Comparison of ENCODE assay signal across 2 cellular contexts in genomic region chr9:122225323-122226141, GRCh38.
TF ChIP-seq lines count a peak whose summit lies in the region.

No MANE protein-coding gene starts in this region.

TF ChIP-seq in SK-N-SH, 30 proteins besides CTCF, POLR2A, EP300 and RAD21 (continued from another document):
- TF ChIP-seq, protein P1, sequence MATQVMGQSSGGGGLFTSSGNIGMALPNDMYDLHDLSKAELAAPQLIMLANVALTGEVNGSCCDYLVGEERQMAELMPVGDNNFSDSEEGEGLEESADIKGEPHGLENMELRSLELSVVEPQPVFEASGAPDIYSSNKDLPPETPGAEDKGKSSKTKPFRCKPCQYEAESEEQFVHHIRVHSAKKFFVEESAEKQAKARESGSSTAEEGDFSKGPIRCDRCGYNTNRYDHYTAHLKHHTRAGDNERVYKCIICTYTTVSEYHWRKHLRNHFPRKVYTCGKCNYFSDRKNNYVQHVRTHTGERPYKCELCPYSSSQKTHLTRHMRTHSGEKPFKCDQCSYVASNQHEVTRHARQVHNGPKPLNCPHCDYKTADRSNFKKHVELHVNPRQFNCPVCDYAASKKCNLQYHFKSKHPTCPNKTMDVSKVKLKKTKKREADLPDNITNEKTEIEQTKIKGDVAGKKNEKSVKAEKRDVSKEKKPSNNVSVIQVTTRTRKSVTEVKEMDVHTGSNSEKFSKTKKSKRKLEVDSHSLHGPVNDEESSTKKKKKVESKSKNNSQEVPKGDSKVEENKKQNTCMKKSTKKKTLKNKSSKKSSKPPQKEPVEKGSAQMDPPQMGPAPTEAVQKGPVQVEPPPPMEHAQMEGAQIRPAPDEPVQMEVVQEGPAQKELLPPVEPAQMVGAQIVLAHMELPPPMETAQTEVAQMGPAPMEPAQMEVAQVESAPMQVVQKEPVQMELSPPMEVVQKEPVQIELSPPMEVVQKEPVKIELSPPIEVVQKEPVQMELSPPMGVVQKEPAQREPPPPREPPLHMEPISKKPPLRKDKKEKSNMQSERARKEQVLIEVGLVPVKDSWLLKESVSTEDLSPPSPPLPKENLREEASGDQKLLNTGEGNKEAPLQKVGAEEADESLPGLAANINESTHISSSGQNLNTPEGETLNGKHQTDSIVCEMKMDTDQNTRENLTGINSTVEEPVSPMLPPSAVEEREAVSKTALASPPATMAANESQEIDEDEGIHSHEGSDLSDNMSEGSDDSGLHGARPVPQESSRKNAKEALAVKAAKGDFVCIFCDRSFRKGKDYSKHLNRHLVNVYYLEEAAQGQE (IDR thresholded peaks at IDR 0.05; ENCODE audit: low read depth, low read length), result no peak
- TF ChIP-seq FOSL2 (IDR thresholded peaks at IDR 0.05; ENCODE audit: borderline replicate concordance, low read depth) (no peak), NRF1 (IDR thresholded peaks at IDR 0.05; ENCODE audit: low read depth, low read length) (no peak), TCF12 (IDR thresholded peaks at IDR 0.05) (no peak), CHD2 (IDR thresholded peaks at IDR 0.05; ENCODE audit: low read length, partially characterized antibody) (no peak), FOXJ3 (CRISPR knock-in tag; IDR thresholded peaks at IDR 0.05) (no peak), RXRA (IDR thresholded peaks at IDR 0.05; ENCODE audit: borderline replicate concordance, low read depth) (no peak), GABPA (IDR thresholded peaks at IDR 0.05; ENCODE audit: low read depth) (no peak), SIN3A (IDR thresholded peaks at IDR 0.05; ENCODE audit: borderline replicate concordance, low read depth, low read length) (no peak)
- TF ChIP-seq, protein P2, sequence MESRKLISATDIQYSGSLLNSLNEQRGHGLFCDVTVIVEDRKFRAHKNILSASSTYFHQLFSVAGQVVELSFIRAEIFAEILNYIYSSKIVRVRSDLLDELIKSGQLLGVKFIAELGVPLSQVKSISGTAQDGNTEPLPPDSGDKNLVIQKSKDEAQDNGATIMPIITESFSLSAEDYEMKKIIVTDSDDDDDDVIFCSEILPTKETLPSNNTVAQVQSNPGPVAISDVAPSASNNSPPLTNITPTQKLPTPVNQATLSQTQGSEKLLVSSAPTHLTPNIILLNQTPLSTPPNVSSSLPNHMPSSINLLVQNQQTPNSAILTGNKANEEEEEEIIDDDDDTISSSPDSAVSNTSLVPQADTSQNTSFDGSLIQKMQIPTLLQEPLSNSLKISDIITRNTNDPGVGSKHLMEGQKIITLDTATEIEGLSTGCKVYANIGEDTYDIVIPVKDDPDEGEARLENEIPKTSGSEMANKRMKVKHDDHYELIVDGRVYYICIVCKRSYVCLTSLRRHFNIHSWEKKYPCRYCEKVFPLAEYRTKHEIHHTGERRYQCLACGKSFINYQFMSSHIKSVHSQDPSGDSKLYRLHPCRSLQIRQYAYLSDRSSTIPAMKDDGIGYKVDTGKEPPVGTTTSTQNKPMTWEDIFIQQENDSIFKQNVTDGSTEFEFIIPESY (IDR thresholded peaks at IDR 0.05; ENCODE audit: borderline replicate concordance, low read depth), result no peak

TF ChIP-seq in SK-N-SH treated with all-trans-retinoic acid at 6 μM for 48 hours, 23 proteins besides CTCF, POLR2A, EP300 and RAD21 (continued from another document):
- TF ChIP-seq TSHZ2 (CRISPR knock-in tag; IDR thresholded peaks at IDR 0.05) (no peak), CSDC2 (CRISPR knock-in tag; IDR thresholded peaks at IDR 0.05) (no peak), ZFP30 (CRISPR knock-in tag; IDR thresholded peaks at IDR 0.05) (no peak), ZNF70 (CRISPR knock-in tag; IDR thresholded peaks at IDR 0.05) (no peak), PATZ1 (CRISPR knock-in tag; IDR thresholded peaks at IDR 0.05; ENCODE audit: borderline replicate concordance) (no peak), ESRRG (CRISPR knock-in tag; IDR thresholded peaks at IDR 0.05) (no peak), TOX (CRISPR knock-in tag; IDR thresholded peaks at IDR 0.05; ENCODE audit: borderline replicate concordance) (no peak)
- TF ChIP-seq, protein P3, sequence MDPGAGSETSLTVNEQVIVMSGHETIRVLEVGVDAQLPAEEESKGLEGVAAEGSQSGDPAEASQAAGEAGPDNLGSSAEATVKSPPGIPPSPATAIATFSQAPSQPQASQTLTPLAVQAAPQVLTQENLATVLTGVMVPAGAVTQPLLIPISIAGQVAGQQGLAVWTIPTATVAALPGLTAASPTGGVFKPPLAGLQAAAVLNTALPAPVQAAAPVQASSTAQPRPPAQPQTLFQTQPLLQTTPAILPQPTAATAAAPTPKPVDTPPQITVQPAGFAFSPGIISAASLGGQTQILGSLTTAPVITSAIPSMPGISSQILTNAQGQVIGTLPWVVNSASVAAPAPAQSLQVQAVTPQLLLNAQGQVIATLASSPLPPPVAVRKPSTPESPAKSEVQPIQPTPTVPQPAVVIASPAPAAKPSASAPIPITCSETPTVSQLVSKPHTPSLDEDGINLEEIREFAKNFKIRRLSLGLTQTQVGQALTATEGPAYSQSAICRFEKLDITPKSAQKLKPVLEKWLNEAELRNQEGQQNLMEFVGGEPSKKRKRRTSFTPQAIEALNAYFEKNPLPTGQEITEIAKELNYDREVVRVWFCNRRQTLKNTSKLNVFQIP (CRISPR knock-in tag; IDR thresholded peaks at IDR 0.05; ENCODE audit: borderline replicate concordance, low read depth), result no peak
